Comparison of ENCODE assay signal across 16 cellular contexts in genomic region chr13:100175078-100175802, GRCh38.
DNase-seq lines count a peak whose midpoint lies in the region; ATAC-seq, FAIRE-seq and TF ChIP-seq lines count a peak whose summit lies in the region.
"Had no signal": no experiment of that assay in that cellular context is flagged by ENCODE, and none has a peak within 500 bp of the region (broad histone marks: within the 10 kb centered on the region; RNA-seq: fewer than 3 reads in every experiment).

No MANE protein-coding gene starts in this region.

- H3K4me1 ChIP-seq in H9 (ENCODE audit: insufficient read depth, low read length) (peaks cover 5% of the 10 kb centered on the region), HUES64 (ENCODE audit: insufficient read depth, low read length) (peaks cover 46% of the 10 kb centered on the region), GM12878 (ENCODE audit: control insufficient read depth, insufficient read depth, low read length) (no peaks in the 10 kb centered on the region), iPS-18a (ENCODE audit: control insufficient read depth, low read depth, low read length) (peaks cover 44% of the 10 kb centered on the region)

- no peak overlapping the region for H2BK20ac ChIP-seq in H9 (ENCODE audit: low read depth, low read length, poor library complexity, severe bottlenecking)

- TF ChIP-seq CTCF in H9 (conservative IDR thresholded peaks at IDR 0.05), result no peak
- no peak for TF ChIP-seq CTCF in GM12878 (IDR thresholded peaks at IDR 0.05 in 2 of 3, conservative IDR thresholded peaks at IDR 0.05 in 1 of 3; ENCODE audit: control insufficient read depth in 2 of 3, extremely low read depth in 1 of 3, insufficient read depth in 1 of 3, low read depth in 3 of 3, low read length in 3 of 3)
- no peak for TF ChIP-seq CTCF in progenitor cell of endocrine pancreas (IDR thresholded peaks at IDR 0.05; ENCODE audit: unreplicated experiment)

- H3K27ac ChIP-seq in H9 (ENCODE audit: insufficient read length, low read depth, low read length), result no peak overlapping the region
- H3K27ac ChIP-seq in HUES64 (ENCODE audit: low read depth, low read length), result peak overlapping the region; percentile 65; the same call in 1 of the 2 replicates
- H3K27ac ChIP-seq in GM12878 (ENCODE audit: control insufficient read depth, insufficient read depth), result no peak overlapping the region
- peak overlapping the region; percentile 63 for H3K27ac ChIP-seq in iPS-18a (ENCODE audit: low read length)
- H3K27ac ChIP-seq: SJSA1 had no signal

- no TSS peak for BruUV-seq in GM12878 (replicated peaks; lab: Mats Ljungman, UMichigan)

- no peaks in the 10 kb centered on the region for H3K79me1 ChIP-seq in H9 (ENCODE audit: insufficient read depth, low read depth, low read length, poor library complexity, severe bottlenecking)

- no peak for TF ChIP-seq POLR2A in GM12878 (IDR thresholded peaks at IDR 0.05; ENCODE audit: low read depth, low read length)

- no peak overlapping the region for H2BK15ac ChIP-seq in H9 (ENCODE audit: low read depth, low read length)

- TF ChIP-seq RAD21 in GM12878 (IDR thresholded peaks at IDR 0.05; ENCODE audit: insufficient read depth, low read depth, low read length), result no peak

- no peak overlapping the region for H3K56ac ChIP-seq in H9 (ENCODE audit: insufficient read length, low read depth, low read length)

- H4K5ac ChIP-seq in H9 (ENCODE audit: insufficient read length, low read depth, low read length), result no peak overlapping the region

- H2BK120ac ChIP-seq in H9 (ENCODE audit: low read depth, low read length, poor library complexity, severe bottlenecking), result no peak overlapping the region

- H3K4me2 ChIP-seq in H9 (ENCODE audit: insufficient read depth, insufficient read length, low read length), result peak overlapping the region; percentile 48
- no peak overlapping the region for H3K4me2 ChIP-seq in GM12878 (ENCODE audit: control insufficient read depth, insufficient read depth)

- DNase-seq in H9 (no peak), GM12878 (ENCODE audit: low read depth, low spot score) (no peak), progenitor cell of endocrine pancreas (ENCODE audit: low spot score, unreplicated experiment) (no peak)
- no peak for DNase-seq in natural killer cell treated with Interleukin-12 subunit alpha and Interleukin-12 subunit beta and Interleukin-15 and Interleukin-18, amount 100 ng/mL, for 72 hours (ENCODE audit: low spot score)
- no peak for DNase-seq in stimulated activated CD4-positive, alpha-beta T cell treated with anti-CD3 and anti-CD28 coated beads, Interleukin-4, amount 100 ng/mL, for 4 hours
- no peak for DNase-seq in activated CD8-positive, alpha-beta memory T cell treated with anti-CD3 and anti-CD28 coated beads for 24 hours
- DNase-seq: ACHN; CD4-positive, alpha-beta T cell; DMS79 treated with DMSO at 0.1 percent for 48 hours; NCI-H1694 treated with DMSO at 0.1 percent for 48 hours; NCI-H524; PC-3 had no signal

- H3K9ac ChIP-seq in H9 (ENCODE audit: extremely low read depth, insufficient read length, low read length), result no peak overlapping the region
- H3K9ac ChIP-seq in HUES64 (ENCODE audit: low read depth, low read length), result peak overlapping the region; percentile 14; the same call in 1 of the 2 replicates
- H3K9ac ChIP-seq in GM12878 (ENCODE audit: control insufficient read depth, insufficient read depth, low read length), result no peak overlapping the region
- H3K9ac ChIP-seq in iPS-18a (ENCODE audit: low read length), result peak overlapping the region; percentile 1

- RAD21 ChIA-PET in GM12878 (lab: Charles Lee; ENCODE audit: unreplicated experiment), result no interaction called here

- no peaks in the 10 kb centered on the region for H3K27me3 ChIP-seq in H9 (ENCODE audit: insufficient read depth, low read length)
- no peaks in the 10 kb centered on the region for H3K27me3 ChIP-seq in HUES64 (ENCODE audit: insufficient read depth, low read length)
- no peaks in the 10 kb centered on the region for H3K27me3 ChIP-seq in GM12878 (replicated peaks in 1 of 2; ENCODE audit: control insufficient read depth in 2 of 2, insufficient read depth in 2 of 2, low read length in 1 of 2)
- no peaks in the 10 kb centered on the region for H3K27me3 ChIP-seq in iPS-18a (ENCODE audit: control insufficient read depth, insufficient read depth, low read length)
- H3K27me3 ChIP-seq: SJSA1 had no signal

- H2BK12ac ChIP-seq in H9 (ENCODE audit: insufficient read length, low read depth, low read length), result no peak overlapping the region

- no peak for FAIRE-seq in GM12878 (lab: Jason Lieb, UNC)

- H3K36me3 ChIP-seq in HUES64 (ENCODE audit: insufficient read depth, low read length) (no peaks in the 10 kb centered on the region; the same call in 1 of the 2 replicates), GM12878 (ENCODE audit: control insufficient read depth in 2 of 2, insufficient read depth in 2 of 2, low read length in 1 of 2) (no peaks in the 10 kb centered on the region), iPS-18a (ENCODE audit: control insufficient read depth, low read depth, low read length) (no peaks in the 10 kb centered on the region)

- H3K79me2 ChIP-seq in H9 (ENCODE audit: insufficient read depth, low read length) (0 out of 2 replicates have a peak, but pooled peaks cover 2% of the 10 kb centered on the region), GM12878 (ENCODE audit: control insufficient read depth, insufficient read depth, low read length) (no peaks in the 10 kb centered on the region)

- H3T11ph ChIP-seq in H9 (ENCODE audit: low read length), result no peak overlapping the region

- no CpG with 5 or more reads among the region's 2 CpGs for WGBS in H9 (ENCODE audit: extremely low coverage, insufficient read length, low lambda C conversion rate)
- 42% methylated on average over 2 of the region's 2 CpGs for WGBS in HUES64
- WGBS in GM12878 (ENCODE audit: insufficient coverage, insufficient replicate concordance, low lambda C conversion rate, missing lambda C conversion rate), result 98% methylated on average over 2 of the region's 2 CpGs

- peak; percentile 60 for ATAC-seq in GM12878
- no peak for ATAC-seq in natural killer cell treated with Interleukin-12 subunit alpha and Interleukin-12 subunit beta and Interleukin-15 and Interleukin-18, amount 100 ng/mL, for 72 hours
- ATAC-seq: PC-3 had no signal

- intact Hi-C loops in GM12878 (cut with micrococcal nuclease; ENCODE audit: unreplicated experiment), result loop anchor here (1.0 kb wide), 1 partner anchor 45 kb away; no protein-coding TSS in a partner anchor

- H3K27ac Mint-ChIP-seq in H9, result peak overlapping the region in 2 of 3 experiments; percentile 52 to 96; a peak in 4 of 7 replicates
- H3K27ac Mint-ChIP-seq in natural killer cell treated with Interleukin-12 subunit alpha and Interleukin-12 subunit beta and Interleukin-15 and Interleukin-18, amount 100 ng/mL, for 72 hours, result no peak overlapping the region
- H3K27ac Mint-ChIP-seq in progenitor cell of endocrine pancreas, result no peak overlapping the region
- H3K27ac Mint-ChIP-seq: B cell; CD4-positive, alpha-beta T cell had no signal

- H4K20me1 ChIP-seq in H9 (ENCODE audit: control insufficient read depth, insufficient read depth, insufficient read length) (no peaks in the 10 kb centered on the region), GM12878 (ENCODE audit: control insufficient read depth, insufficient read depth) (no peaks in the 10 kb centered on the region)

- H4K91ac ChIP-seq in H9 (ENCODE audit: insufficient read length, low read depth, low read length), result no peak overlapping the region

- H3K36me3 Mint-ChIP-seq in H9 (ENCODE audit: insufficient read depth in 1 of 3, low read depth in 3 of 3) (peaks cover 15 to 18% (median 17%) of the 10 kb centered on the region in 3 experiments), progenitor cell of endocrine pancreas (ENCODE audit: insufficient read depth) (peaks cover 15% of the 10 kb centered on the region)
- H3K36me3 Mint-ChIP-seq in natural killer cell treated with Interleukin-12 subunit alpha and Interleukin-12 subunit beta and Interleukin-15 and Interleukin-18, amount 100 ng/mL, for 72 hours, result peaks cover 7% of the 10 kb centered on the region

- H3K14ac ChIP-seq in H9 (ENCODE audit: insufficient read depth, low read length), result no peak overlapping the region

- H3K27me3 Mint-ChIP-seq in H9 (ENCODE audit: low read depth) (no peaks in the 10 kb centered on the region), progenitor cell of endocrine pancreas (no peaks in the 10 kb centered on the region)
- no peaks in the 10 kb centered on the region for H3K27me3 Mint-ChIP-seq in natural killer cell treated with Interleukin-12 subunit alpha and Interleukin-12 subunit beta and Interleukin-15 and Interleukin-18, amount 100 ng/mL, for 72 hours
- H3K27me3 Mint-ChIP-seq: B cell; CD4-positive, alpha-beta T cell had no signal

- no peak overlapping the region for H3K4me3 ChIP-seq in HUES64 (ENCODE audit: low read length)
- H3K4me3 ChIP-seq in GM12878, result no peak overlapping the region
- peak overlapping the region; percentile 18 for H3K4me3 ChIP-seq in iPS-18a (ENCODE audit: low read length)
- H3K4me3 ChIP-seq: SJSA1 had no signal

- peak overlapping the region; percentile 1 to 6; a peak in 2 of 5 replicates for H3K4me3 Mint-ChIP-seq in H9
- H3K4me3 Mint-ChIP-seq in natural killer cell treated with Interleukin-12 subunit alpha and Interleukin-12 subunit beta and Interleukin-15 and Interleukin-18, amount 100 ng/mL, for 72 hours, result no peak overlapping the region
- no peak overlapping the region for H3K4me3 Mint-ChIP-seq in progenitor cell of endocrine pancreas (ENCODE audit: low read depth)
- H3K4me3 Mint-ChIP-seq: B cell; CD4-positive, alpha-beta T cell had no signal

- no peak overlapping the region for H3K18ac ChIP-seq in H9 (ENCODE audit: insufficient read length, low read depth, low read length)

- no peak overlapping the region for H2AK5ac ChIP-seq in H9 (ENCODE audit: insufficient read length, low read length)

- no peaks in the 10 kb centered on the region for H3K23me2 ChIP-seq in H9 (ENCODE audit: insufficient read length, low read depth, low read length, poor library complexity, severe bottlenecking)

- H2BK5ac ChIP-seq in H9 (ENCODE audit: insufficient read length, low read length), result no peak overlapping the region

- SMC1A ChIA-PET in GM12878 (lab: Charles Lee; ENCODE audit: uncharacterized antibody, unreplicated experiment), result no interaction called here

- no peak for TF ChIP-seq EP300 in GM12878 (IDR thresholded peaks at IDR 0.05; ENCODE audit: borderline replicate concordance in 1 of 2, control insufficient read depth in 1 of 2, low read depth in 2 of 2, low read length in 2 of 2)

- in situ Hi-C loops in GM12878 (cut with MboI), result no loop called here

- no peak overlapping the region for H4K8ac ChIP-seq in H9 (replicated peaks; ENCODE audit: insufficient read length, low read depth, low read length)

- H3K4ac ChIP-seq in H9 (ENCODE audit: low read depth, low read length), result no peak overlapping the region

- H3K23ac ChIP-seq in H9 (ENCODE audit: insufficient read length, low read depth, low read length), result no peak overlapping the region

- H3K4me1 Mint-ChIP-seq in H9 (peaks cover 50 to 53% of the 10 kb centered on the region in 2 experiments), progenitor cell of endocrine pancreas (ENCODE audit: low read depth) (peaks cover 5% of the 10 kb centered on the region)
- H3K4me1 Mint-ChIP-seq in natural killer cell treated with Interleukin-12 subunit alpha and Interleukin-12 subunit beta and Interleukin-15 and Interleukin-18, amount 100 ng/mL, for 72 hours (ENCODE audit: low read depth in 2 of 2), result peaks cover 0 to 5% of the 10 kb centered on the region in 2 donors
- H3K4me1 Mint-ChIP-seq: B cell had no signal

- CTCF ChIA-PET in GM12878 (lab: Yijun Ruan, JAX), result no interaction called here

- H3K9me3 Mint-ChIP-seq in H9 (peaks cover 11 to 12% of the 10 kb centered on the region in 2 experiments), progenitor cell of endocrine pancreas (ENCODE audit: low read depth) (peaks cover 9% of the 10 kb centered on the region)
- H3K9me3 Mint-ChIP-seq in natural killer cell treated with Interleukin-12 subunit alpha and Interleukin-12 subunit beta and Interleukin-15 and Interleukin-18, amount 100 ng/mL, for 72 hours, result no peaks in the 10 kb centered on the region

- POLR2A ChIA-PET in GM12878 (lab: Charles Lee), result interaction anchor here (0.6 kb wide), 1 partner anchor 28 kb away, joined by 3 read pairs; no protein-coding TSS in a partner anchor

- no peaks in the 10 kb centered on the region for H3K9me3 ChIP-seq in H9 (ENCODE audit: control insufficient read depth, low read depth, low read length)
- peaks cover 2% of the 10 kb centered on the region; the same call in 1 of the 2 replicates for H3K9me3 ChIP-seq in HUES64 (ENCODE audit: insufficient read depth, low read depth, low read length)
- no peaks in the 10 kb centered on the region; the same call in 2 of the 3 replicates for H3K9me3 ChIP-seq in GM12878 (replicated peaks; ENCODE audit: control insufficient read depth, insufficient read depth, low read length)
- no peaks in the 10 kb centered on the region for H3K9me3 ChIP-seq in iPS-18a (ENCODE audit: control insufficient read depth, low read depth, low read length)
- H3K9me3 ChIP-seq: SJSA1 had no signal

- H2AFZ ChIP-seq in H9 (ENCODE audit: low read length) (no peak overlapping the region), GM12878 (ENCODE audit: control insufficient read depth, low read depth, low read length) (no peak overlapping the region)

Comparison
In these comparisons a context has a peak if more than half of its experiments do, and no peak if none do; other contexts are left out.
1. H3K27ac ChIP-seq: peak in HUES64 (single experiment) and iPS-18a (single experiment); none in H9 (single experiment) and GM12878 (single experiment).
2. H3K9ac ChIP-seq: peak in HUES64 (single experiment) and iPS-18a (single experiment); none in H9 (single experiment) and GM12878 (single experiment).
3. H3K27ac Mint-ChIP-seq: peak in H9 (2 of 3); none in natural killer cell treated with Interleukin-12 subunit alpha and Interleukin-12 subunit beta and Interleukin-15 and Interleukin-18, amount 100 ng/mL, for 72 hours (0 of 2) and progenitor cell of endocrine pancreas (single experiment).
4. H3K4me3 Mint-ChIP-seq: peak in H9 (2 of 2); none in natural killer cell treated with Interleukin-12 subunit alpha and Interleukin-12 subunit beta and Interleukin-15 and Interleukin-18, amount 100 ng/mL, for 72 hours (single experiment) and progenitor cell of endocrine pancreas (single experiment).